ENCODE assay signal across 20 cellular contexts in the genomic region with DNA sequence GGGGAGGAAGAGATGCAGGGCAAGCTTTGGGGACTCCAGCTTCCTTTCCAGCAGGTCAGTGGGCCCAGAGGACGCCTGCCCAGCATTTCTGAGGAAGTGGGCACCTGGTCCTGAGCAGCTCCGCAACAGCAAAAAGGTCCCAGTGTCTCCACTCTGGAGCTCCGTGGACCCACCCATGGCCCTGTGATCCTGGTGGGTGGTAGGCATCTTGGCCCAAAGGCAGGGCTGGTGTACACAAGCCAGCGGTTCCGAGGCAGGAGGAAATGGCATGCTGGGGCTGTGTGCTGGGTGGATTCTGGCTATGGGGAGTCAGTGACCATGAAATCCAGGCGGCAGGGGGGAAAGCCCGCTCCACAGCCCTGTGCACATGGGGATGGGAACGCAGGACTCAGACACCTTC.
DNase-seq lines count a peak whose midpoint lies in the region; ATAC-seq, FAIRE-seq and TF ChIP-seq lines count a peak whose summit lies in the region.
"Had no signal": no experiment of that assay in that cellular context is flagged by ENCODE, and none has a peak within 500 bp of the region (broad histone marks: within the 10 kb centered on the region; RNA-seq: fewer than 3 reads in every experiment).

No MANE protein-coding gene starts in this region.

- H3K4ac ChIP-seq in IMR-90 (ENCODE audit: low read depth, low read length) (peak overlapping the region; percentile 62; the same call in 1 of the 2 replicates), neuronal stem cell (ENCODE audit: low read length) (no peak overlapping the region)

- H3K23ac ChIP-seq in IMR-90 (ENCODE audit: low read depth, low read length) (0 out of 2 replicates have a peak overlapping the region, but pooled peaks have one; percentile 31), neuronal stem cell (ENCODE audit: low read depth, low read length, poor library complexity) (peak overlapping the region; percentile 37)

- TF ChIP-seq POLR2A in A549 (IDR thresholded peaks at IDR 0.05; ENCODE audit: low read length), result no peak
- no peak for TF ChIP-seq POLR2A in IMR-90 (IDR thresholded peaks at IDR 0.05; ENCODE audit: low read depth, low read length)

- H3K36me3 ChIP-seq in IMR-90 (ENCODE audit: control insufficient read depth, insufficient read depth, low read length) (peaks cover 11% of the 10 kb centered on the region), neuronal stem cell (replicated peaks in 1 of 2; ENCODE audit: control insufficient read depth in 2 of 2, insufficient read depth in 2 of 2, low read length in 2 of 2) (peaks cover 17 to 75% of the 10 kb centered on the region in 2 donors), PC-3 (ENCODE audit: low read depth, low read length) (no peaks in the 10 kb centered on the region)

- TF ChIP-seq CTCF in A549 (IDR thresholded peaks at IDR 0.05) (no peak), IMR-90 (conservative IDR thresholded peaks at IDR 0.05; ENCODE audit: low read depth, low read length) (no peak), GM13976 (IDR thresholded peaks at IDR 0.05; ENCODE audit: borderline replicate concordance, control extremely low read depth, extremely low read depth, insufficient read depth, missing control alignments) (no peak), PC-3 (conservative IDR thresholded peaks at IDR 0.05; ENCODE audit: low read depth, low read length) (no peak)

- 91% methylated on average over 5 of the region's 8 CpGs for WGBS in A549 (ENCODE audit: missing lambda C conversion rate)
- no CpG with 5 or more reads among the region's 8 CpGs for WGBS in IMR-90 (ENCODE audit: extremely low coverage in 2 of 2, insufficient read length in 1 of 2), 2 experiments
- no CpG with 5 or more reads among the region's 8 CpGs for WGBS in neuronal stem cell (ENCODE audit: extremely low coverage in 2 of 2, insufficient read length in 2 of 2, insufficient replicate concordance in 1 of 2), 2 donors

- FAIRE-seq in A549 (lab: Jason Lieb, UNC), result no peak
- FAIRE-seq: A204.1, H54, RCC 7860 had no signal

- ATAC-seq in A549 (no peak), IMR-90 (ENCODE audit: low read depth) (no peak), esophagus mucosa (peak; percentile 16), HG02623 (IDR thresholded peaks at IDR 0.05; ENCODE audit: unreplicated experiment) (no peak), PC-3 (no peak)

- no peaks in the 10 kb centered on the region for H3K27me3 ChIP-seq in IMR-90 (ENCODE audit: control insufficient read depth, insufficient read depth, low read length)
- H3K27me3 ChIP-seq in neuronal stem cell (ENCODE audit: control insufficient read depth in 3 of 3, insufficient read depth in 3 of 3, low read depth in 1 of 3, low read length in 3 of 3), result no peaks in the 10 kb centered on the region
- no peaks in the 10 kb centered on the region for H3K27me3 ChIP-seq in PC-3 (ENCODE audit: low read length)

- no peak overlapping the region for H3K4me2 ChIP-seq in A549
- H3K4me2 ChIP-seq in IMR-90 (ENCODE audit: low read depth, low read length), result no peak overlapping the region
- no peak overlapping the region for H3K4me2 ChIP-seq in neuronal stem cell (ENCODE audit: insufficient read depth, low read length, poor library complexity, severe bottlenecking)
- no peak overlapping the region for H3K4me2 ChIP-seq in PC-3 (ENCODE audit: low read length)

- CTCF ChIA-PET in A549 (lab: Yijun Ruan, JAX), result interaction anchor here (0.9 to 1.7 kb wide), 3 partner anchors 130 to 206 kb away, joined by 3 to 5 read pairs (median 4); partner anchors contain the start of gene GLI2
- CTCF ChIA-PET in IMR-90 (lab: Yijun Ruan, JAX), result no interaction called here
- CTCF ChIA-PET in PC-3 (lab: Charles Lee), result no interaction called here

- H3K9me2 ChIP-seq in PC-3 (replicated peaks; ENCODE audit: low read length), result no peaks in the 10 kb centered on the region

- H2BK5ac ChIP-seq in IMR-90 (ENCODE audit: low read depth, low read length, poor library complexity, severe bottlenecking), result no peak overlapping the region
- no peak overlapping the region for H2BK5ac ChIP-seq in neuronal stem cell (ENCODE audit: low read length)

- in situ Hi-C loops in IMR-90 (cut with MboI; ENCODE audit: low sequenced_read_pairs), result no loop called here
- in situ Hi-C loops in GM13976 (cut with MboI; ENCODE audit: low sequenced_read_pairs, unreplicated experiment), result no loop called here

- H4K8ac ChIP-seq in IMR-90 (ENCODE audit: low read depth in 2 of 2, low read length in 2 of 2) (peak overlapping the region in 1 of 2 experiments; percentile 22; a peak in 1 of 4 replicates), neuronal stem cell (ENCODE audit: low read depth, low read length) (no peak overlapping the region)

- POLR2A ChIA-PET in A549 (lab: Yijun Ruan, JAX), result no interaction called here
- POLR2A ChIA-PET in IMR-90 (lab: Charles Lee; ENCODE audit: unreplicated experiment), result no interaction called here
- POLR2A ChIA-PET in PC-3 (lab: Charles Lee; ENCODE audit: unreplicated experiment), result no interaction called here

- BruUV-seq in IMR-90 (replicated peaks; lab: Mats Ljungman, UMichigan) (no TSS peak), PC-3 (replicated peaks; lab: Mats Ljungman, UMichigan) (no TSS peak)

- H3K27ac ChIP-seq in A549 (peak overlapping the region; percentile 97 to 98), IMR-90 (ENCODE audit: insufficient read depth, low read length) (no peak overlapping the region), neuronal stem cell (replicated peaks; ENCODE audit: low read length) (no peak overlapping the region), PC-3 (ENCODE audit: low read length) (no peak overlapping the region)

- H2AK5ac ChIP-seq in IMR-90 (ENCODE audit: low read depth, low read length) (peak overlapping the region; percentile 28; the same call in 1 of the 2 replicates), neuronal stem cell (ENCODE audit: low read depth, low read length) (no peak overlapping the region)

- H2BK12ac ChIP-seq in neuronal stem cell (ENCODE audit: low read length), result no peak overlapping the region

- H3K9me3 ChIP-seq in A549 (no peaks in the 10 kb centered on the region), IMR-90 (ENCODE audit: control insufficient read depth, insufficient read depth, low read length) (no peaks in the 10 kb centered on the region), neuronal stem cell (replicated peaks in 1 of 2; ENCODE audit: control insufficient read depth in 2 of 2, insufficient read depth in 1 of 2, low read depth in 1 of 2, low read length in 2 of 2) (peaks cover 0 to 4% of the 10 kb centered on the region in 2 donors), PC-3 (ENCODE audit: low read length) (no peaks in the 10 kb centered on the region)

- H2AFZ ChIP-seq in IMR-90 (replicated peaks; ENCODE audit: low read length, poor library complexity) (no peak overlapping the region), neuronal stem cell (ENCODE audit: low read length) (no peak overlapping the region), PC-3 (ENCODE audit: low read length) (no peak overlapping the region)

- peak overlapping the region; percentile 52 for H2AK9ac ChIP-seq in IMR-90 (replicated peaks; ENCODE audit: low read depth, low read length, poor library complexity)

- peaks cover 82% of the 10 kb centered on the region for H3K4me1 ChIP-seq in A549
- H3K4me1 ChIP-seq in IMR-90 (ENCODE audit: control insufficient read depth, insufficient read depth, low read length), result peaks cover 47% of the 10 kb centered on the region
- H3K4me1 ChIP-seq in neuronal stem cell (ENCODE audit: control insufficient read depth in 2 of 2, insufficient read depth in 1 of 2, low read depth in 1 of 2, low read length in 2 of 2), result peaks cover 8 to 29% of the 10 kb centered on the region in 2 donors
- H3K4me1 ChIP-seq in PC-3 (ENCODE audit: insufficient read depth, low read length), result peaks cover 33% of the 10 kb centered on the region

- H3K9me1 ChIP-seq in IMR-90 (ENCODE audit: insufficient read depth, low read length), result peaks cover 54% of the 10 kb centered on the region

- no peak for TF ChIP-seq EP300 in A549 (IDR thresholded peaks at IDR 0.05)

- dilution Hi-C loops in IMR-90 (cut with HindIII; ENCODE audit: low sequenced_read_pairs, unreplicated experiment), result no loop called here

- H3K9ac ChIP-seq in IMR-90 (ENCODE audit: low read depth, low read length), result no peak overlapping the region
- H3K9ac ChIP-seq in neuronal stem cell (ENCODE audit: low read depth, low read length, poor library complexity), result peak overlapping the region; percentile 31
- no peak overlapping the region for H3K9ac ChIP-seq in PC-3 (ENCODE audit: low read length)

- no peak overlapping the region for H3K18ac ChIP-seq in IMR-90 (ENCODE audit: low read depth, low read length)
- peak overlapping the region; percentile 64 for H3K18ac ChIP-seq in neuronal stem cell (ENCODE audit: low read length)

- H3K4me3 ChIP-seq in A549 (no peak overlapping the region), IMR-90 (ENCODE audit: insufficient read depth, low read depth, low read length) (no peak overlapping the region), neuronal stem cell (ENCODE audit: low read length in 2 of 2) (no peak overlapping the region), PC-3 (ENCODE audit: low read length) (no peak overlapping the region)

- peaks cover 64 to 96% of the 10 kb centered on the region in 2 experiments for H3K79me1 ChIP-seq in IMR-90 (ENCODE audit: low read depth in 1 of 2, low read length in 2 of 2)
- H3K79me1 ChIP-seq in neuronal stem cell (ENCODE audit: low read depth, low read length), result peaks cover 16% of the 10 kb centered on the region

- TF ChIP-seq RAD21 in A549 (conservative IDR thresholded peaks at IDR 0.05 in 1 of 2, IDR thresholded peaks at IDR 0.05 in 1 of 2) (no peak), IMR-90 (IDR thresholded peaks at IDR 0.05; ENCODE audit: low read length) (no peak)

- intact Hi-C loops in IMR-90 (cut with micrococcal nuclease) (no loop called here), PC-3 (cut with micrococcal nuclease) (no loop called here)

- H2BK20ac ChIP-seq in IMR-90 (ENCODE audit: low read depth, low read length), result no peak overlapping the region

- no peaks in the 10 kb centered on the region for H3K79me2 ChIP-seq in PC-3 (ENCODE audit: low read length)

- peak overlapping the region; percentile 17; the same call in 1 of the 2 replicates for H3K56ac ChIP-seq in IMR-90 (ENCODE audit: extremely low read depth, insufficient read depth, low read length)

- H4K91ac ChIP-seq in IMR-90 (ENCODE audit: insufficient read depth, low read depth, low read length) (peak overlapping the region; percentile 17; the same call in 1 of the 2 replicates), neuronal stem cell (ENCODE audit: low read depth, low read length, poor library complexity) (no peak overlapping the region)

- no peak overlapping the region for H3K14ac ChIP-seq in IMR-90 (replicated peaks; ENCODE audit: low read depth, low read length)
- no peak overlapping the region for H3K14ac ChIP-seq in neuronal stem cell (ENCODE audit: low read length)

- peaks cover 14% of the 10 kb centered on the region for H4K20me1 ChIP-seq in IMR-90 (ENCODE audit: insufficient read depth, low read length)
- H4K20me1 ChIP-seq in PC-3 (ENCODE audit: low read length), result no peaks in the 10 kb centered on the region

- no peaks in the 10 kb centered on the region for H3F3A ChIP-seq in PC-3 (ENCODE audit: low read length, unreplicated experiment)

- H2BK15ac ChIP-seq in IMR-90 (ENCODE audit: low read depth, low read length) (no peak overlapping the region), neuronal stem cell (ENCODE audit: low read length) (no peak overlapping the region)

- no peak for DNase-seq in A549 (ENCODE audit: low read depth in 1 of 2, low spot score in 1 of 2)
- no peak for DNase-seq in IMR-90
- no peak for DNase-seq in neuronal stem cell (ENCODE audit: low spot score)
- no peak for DNase-seq in GM13976 (ENCODE audit: low spot score)
- DNase-seq in AML-193 (lab: John Stamatoyannopoulos, UW), result no peak
- DNase-seq in PC-3, result no peak
- DNase-seq: DMS 273 treated with DMSO at 0.1 percent for 48 hours, DND-41, MM.1S, NCI-H1092, NCI-H1436 treated with DMSO at 0.1 percent for 48 hours, NCI-H2029 treated with DMSO at 0.1 percent for 48 hours, NCI-H446 treated with DMSO at 0.1 percent for 48 hours, NCI-H69, SHP77 treated with DMSO at 0.1 percent for 48 hours had no signal

- H2BK120ac ChIP-seq in IMR-90 (ENCODE audit: low read depth, low read length), result peak overlapping the region; percentile 51; the same call in 1 of the 2 replicates
- no peak overlapping the region for H2BK120ac ChIP-seq in neuronal stem cell (ENCODE audit: low read depth, low read length)

- H4K5ac ChIP-seq in IMR-90 (ENCODE audit: low read depth, low read length), result no peak overlapping the region

Comparison
In these comparisons a context has a peak if more than half of its experiments do, and no peak if none do; other contexts are left out.
1. H3K27ac ChIP-seq: peak in A549 (2 of 2); none in IMR-90 (single experiment), neuronal stem cell (single experiment) and PC-3 (single experiment).